In the genomic region with DNA sequence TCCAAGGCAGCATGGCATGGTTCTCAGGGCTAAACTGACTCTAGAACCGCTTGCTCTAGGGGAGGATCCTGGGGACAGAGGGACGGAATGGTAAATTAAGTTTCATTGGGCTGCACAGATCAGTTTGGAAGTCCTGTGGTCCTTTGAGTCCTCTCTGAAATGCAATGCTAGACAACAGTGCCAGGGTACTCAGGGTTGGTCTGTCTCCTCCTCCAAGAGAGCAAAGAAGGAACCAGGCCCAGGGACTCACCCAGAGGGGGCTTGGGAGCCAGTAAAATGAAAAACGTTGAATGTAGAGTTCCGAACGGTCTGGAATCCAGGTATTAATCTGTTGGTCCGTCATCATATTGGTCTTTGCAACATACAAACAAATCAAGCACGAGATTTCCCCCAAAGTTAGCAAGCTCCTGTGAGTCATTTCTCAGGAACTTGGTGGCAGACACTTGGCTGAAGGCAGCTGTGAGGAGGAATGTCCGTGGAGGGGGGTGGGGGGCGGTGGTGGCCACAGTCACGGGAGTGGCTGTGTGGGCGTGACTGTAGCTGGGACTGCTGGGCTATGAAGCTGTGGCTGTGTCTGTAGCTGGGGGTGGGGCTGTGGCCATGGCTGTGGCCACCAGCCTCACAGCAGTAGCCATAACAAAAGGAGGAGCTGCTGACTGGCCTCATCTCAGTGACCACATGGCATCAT, we compare ENCODE assay signal across 1 cellular context.
TF ChIP-seq lines count a peak whose summit lies in the region.

No MANE protein-coding gene starts in this region.

TF ChIP-seq in K562, 482 proteins besides CTCF, POLR2A, EP300 and RAD21 (continued from another document and continues in another):
- TF ChIP-seq ZNF655 (CRISPR knock-in tag; IDR thresholded peaks at IDR 0.05) (no peak), ILK (tag; IDR thresholded peaks at IDR 0.05; ENCODE audit: borderline replicate concordance, low read depth) (no peak), POLR2AphosphoS2 (IDR thresholded peaks at IDR 0.05; ENCODE audit: low read length) (no peak), SETDB1 (IDR thresholded peaks at IDR 0.05; ENCODE audit: low read length) (no peak), LEF1 (IDR thresholded peaks at IDR 0.05) (0 out of 2 replicates have a peak, but pooled peaks have one; percentile 56), NFXL1 (CRISPR knock-in tag; IDR thresholded peaks at IDR 0.05) (no peak), NR2C1 (IDR thresholded peaks at IDR 0.05) (no peak), NR2C1 (tag; IDR thresholded peaks at IDR 0.05) (no peak), ZNF512 (tag; IDR thresholded peaks at IDR 0.05) (no peak), SMARCA4 (IDR thresholded peaks at IDR 0.05) (peak; percentile 26; the same call in 1 of the 2 replicates), MCM3 (IDR thresholded peaks at IDR 0.05) (no peak), HOXB6 (CRISPR knock-in tag; IDR thresholded peaks at IDR 0.05; ENCODE audit: borderline replicate concordance) (no peak), SMARCB1 (IDR thresholded peaks at IDR 0.05; ENCODE audit: insufficient read length, low read depth) (no peak), KLF10 (CRISPR knock-in tag; IDR thresholded peaks at IDR 0.05) (no peak), RCOR1 (IDR thresholded peaks at IDR 0.05; ENCODE audit: borderline replicate concordance in 1 of 2, low read depth in 2 of 2, low read length in 2 of 2) (0 out of 4 replicates have a peak, but pooled peaks of 1 of the 2 experiments have one; percentile 20), AFF4 (CRISPR knock-in tag; IDR thresholded peaks at IDR 0.05) (no peak), BCL6 (CRISPR knock-in tag; IDR thresholded peaks at IDR 0.05) (no peak), RBM25 (IDR thresholded peaks at IDR 0.05; ENCODE audit: low read depth, low read length, severe bottlenecking) (no peak), PHB (CRISPR knock-in tag; IDR thresholded peaks at IDR 0.05) (no peak), PYGO2 (tag; IDR thresholded peaks at IDR 0.05) (no peak), ZNF592 (IDR thresholded peaks at IDR 0.05) (0 out of 2 replicates have a peak, but pooled peaks have one; percentile 43), NCOA1 (IDR thresholded peaks at IDR 0.05; ENCODE audit: low read depth) (no peak), SREBF1 (IDR thresholded peaks at IDR 0.05; ENCODE audit: borderline replicate concordance, low read depth, low read length) (no peak), SOX6 (IDR thresholded peaks at IDR 0.05) (0 out of 2 replicates have a peak, but pooled peaks have one; percentile 13), ZNF76 (CRISPR knock-in tag; IDR thresholded peaks at IDR 0.05; ENCODE audit: borderline replicate concordance) (no peak), FIP1L1 (IDR thresholded peaks at IDR 0.05; ENCODE audit: low read depth, low read length, poor library complexity, severe bottlenecking) (no peak), ZNF277 (CRISPR knock-in tag; IDR thresholded peaks at IDR 0.05; ENCODE audit: borderline replicate concordance) (no peak), MTA3 (IDR thresholded peaks at IDR 0.05; ENCODE audit: borderline replicate concordance) (no peak), ZNF696 (CRISPR knock-in tag; conservative IDR thresholded peaks at IDR 0.05) (no peak), ZFP36 (IDR thresholded peaks at IDR 0.05; ENCODE audit: low read depth, low read length, partially characterized antibody) (no peak), BDP1 (IDR thresholded peaks at IDR 0.05; ENCODE audit: insufficient read depth, insufficient read length) (no peak), ZNF583 (CRISPR knock-in tag; IDR thresholded peaks at IDR 0.05) (no peak), KDM2B (CRISPR knock-in tag; IDR thresholded peaks at IDR 0.05) (no peak), SMARCA5 (IDR thresholded peaks at IDR 0.05) (no peak), SMAD4 (CRISPR knock-in tag; conservative IDR thresholded peaks at IDR 0.05) (peak; percentile 93), ZNF133 (CRISPR knock-in tag; IDR thresholded peaks at IDR 0.05) (no peak), CBFA2T3 (IDR thresholded peaks at IDR 0.05) (peak; percentile 28; the same call in 1 of the 2 replicates), ZNF232 (CRISPR knock-in tag; IDR thresholded peaks at IDR 0.05) (no peak), TEAD1 (CRISPR knock-in tag; IDR thresholded peaks at IDR 0.05) (peak; percentile 43 to 79; a peak in 3 of 4 replicates), HMGN3 (IDR thresholded peaks at IDR 0.05; ENCODE audit: borderline replicate concordance, extremely low read depth, insufficient read length, low read depth, low read length) (no peak)
- TF ChIP-seq, protein P1, sequence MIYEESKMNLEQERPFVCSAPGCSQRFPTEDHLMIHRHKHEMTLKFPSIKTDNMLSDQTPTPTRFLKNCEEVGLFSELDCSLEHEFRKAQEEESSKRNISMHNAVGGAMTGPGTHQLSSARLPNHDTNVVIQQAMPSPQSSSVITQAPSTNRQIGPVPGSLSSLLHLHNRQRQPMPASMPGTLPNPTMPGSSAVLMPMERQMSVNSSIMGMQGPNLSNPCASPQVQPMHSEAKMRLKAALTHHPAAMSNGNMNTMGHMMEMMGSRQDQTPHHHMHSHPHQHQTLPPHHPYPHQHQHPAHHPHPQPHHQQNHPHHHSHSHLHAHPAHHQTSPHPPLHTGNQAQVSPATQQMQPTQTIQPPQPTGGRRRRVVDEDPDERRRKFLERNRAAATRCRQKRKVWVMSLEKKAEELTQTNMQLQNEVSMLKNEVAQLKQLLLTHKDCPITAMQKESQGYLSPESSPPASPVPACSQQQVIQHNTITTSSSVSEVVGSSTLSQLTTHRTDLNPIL (CRISPR knock-in tag; IDR thresholded peaks at IDR 0.05): no peak
- TF ChIP-seq, protein P2, sequence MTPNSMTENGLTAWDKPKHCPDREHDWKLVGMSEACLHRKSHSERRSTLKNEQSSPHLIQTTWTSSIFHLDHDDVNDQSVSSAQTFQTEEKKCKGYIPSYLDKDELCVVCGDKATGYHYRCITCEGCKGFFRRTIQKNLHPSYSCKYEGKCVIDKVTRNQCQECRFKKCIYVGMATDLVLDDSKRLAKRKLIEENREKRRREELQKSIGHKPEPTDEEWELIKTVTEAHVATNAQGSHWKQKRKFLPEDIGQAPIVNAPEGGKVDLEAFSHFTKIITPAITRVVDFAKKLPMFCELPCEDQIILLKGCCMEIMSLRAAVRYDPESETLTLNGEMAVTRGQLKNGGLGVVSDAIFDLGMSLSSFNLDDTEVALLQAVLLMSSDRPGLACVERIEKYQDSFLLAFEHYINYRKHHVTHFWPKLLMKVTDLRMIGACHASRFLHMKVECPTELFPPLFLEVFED (CRISPR knock-in tag; conservative IDR thresholded peaks at IDR 0.05): no peak
- TF ChIP-seq, protein P3, sequence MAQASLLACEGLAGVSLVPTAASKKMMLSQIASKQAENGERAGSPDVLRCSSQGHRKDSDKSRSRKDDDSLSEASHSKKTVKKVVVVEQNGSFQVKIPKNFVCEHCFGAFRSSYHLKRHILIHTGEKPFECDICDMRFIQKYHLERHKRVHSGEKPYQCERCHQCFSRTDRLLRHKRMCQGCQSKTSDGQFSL (CRISPR knock-in tag; IDR thresholded peaks at IDR 0.05): no peak
- TF ChIP-seq, protein P3 (tag; IDR thresholded peaks at IDR 0.05): no peak
- TF ChIP-seq, protein P4, sequence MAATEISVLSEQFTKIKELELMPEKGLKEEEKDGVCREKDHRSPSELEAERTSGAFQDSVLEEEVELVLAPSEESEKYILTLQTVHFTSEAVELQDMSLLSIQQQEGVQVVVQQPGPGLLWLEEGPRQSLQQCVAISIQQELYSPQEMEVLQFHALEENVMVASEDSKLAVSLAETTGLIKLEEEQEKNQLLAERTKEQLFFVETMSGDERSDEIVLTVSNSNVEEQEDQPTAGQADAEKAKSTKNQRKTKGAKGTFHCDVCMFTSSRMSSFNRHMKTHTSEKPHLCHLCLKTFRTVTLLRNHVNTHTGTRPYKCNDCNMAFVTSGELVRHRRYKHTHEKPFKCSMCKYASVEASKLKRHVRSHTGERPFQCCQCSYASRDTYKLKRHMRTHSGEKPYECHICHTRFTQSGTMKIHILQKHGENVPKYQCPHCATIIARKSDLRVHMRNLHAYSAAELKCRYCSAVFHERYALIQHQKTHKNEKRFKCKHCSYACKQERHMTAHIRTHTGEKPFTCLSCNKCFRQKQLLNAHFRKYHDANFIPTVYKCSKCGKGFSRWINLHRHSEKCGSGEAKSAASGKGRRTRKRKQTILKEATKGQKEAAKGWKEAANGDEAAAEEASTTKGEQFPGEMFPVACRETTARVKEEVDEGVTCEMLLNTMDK (IDR thresholded peaks at IDR 0.05; ENCODE audit: borderline replicate concordance, insufficient read depth, low read depth, low read length, poor library complexity, severe bottlenecking): no peak
